Comparison of ENCODE assay signal across 10 cellular contexts in the genomic region with DNA sequence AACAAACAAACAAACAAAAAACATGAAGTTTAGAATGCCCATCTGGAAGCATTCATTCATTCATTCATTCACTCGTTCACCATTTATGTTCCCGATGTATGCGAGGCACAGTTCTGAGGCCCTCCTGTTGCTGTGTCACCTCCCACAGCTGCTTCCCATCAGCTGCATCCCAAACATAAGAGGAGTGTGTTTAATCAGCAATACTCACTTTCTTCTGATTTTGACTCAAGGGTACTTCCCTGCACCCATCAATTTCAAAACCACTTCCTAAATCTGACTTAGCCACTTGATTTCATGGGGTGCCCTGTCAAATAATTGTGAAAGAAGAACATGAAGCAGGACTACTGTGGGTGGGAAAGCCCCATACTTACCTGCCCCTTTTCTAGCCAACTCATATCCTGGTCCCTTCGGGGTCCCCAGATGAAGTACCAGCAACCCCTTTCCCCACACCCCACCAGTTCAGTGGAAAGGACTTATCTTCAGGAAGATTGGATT.
A peak's percentile ranks its signal among the peaks of the same experiment; 100 is the strongest.
DNase-seq lines count a peak whose midpoint lies in the region; ATAC-seq and TF ChIP-seq lines count a peak whose summit lies in the region.
"Had no signal": no experiment of that assay in that cellular context is flagged by ENCODE, and none has a peak within 500 bp of the region (broad histone marks: within the 10 kb centered on the region; RNA-seq: fewer than 3 reads in every experiment).

No MANE protein-coding gene starts in this region.

- no peaks in the 10 kb centered on the region for H3K9me2 ChIP-seq in PC-9 (ENCODE audit: insufficient read depth)

- TF ChIP-seq CTCF in natural killer cell (IDR thresholded peaks at IDR 0.05) (no peak), PC-9 (conservative IDR thresholded peaks at IDR 0.05) (no peak)

- ATAC-seq in GM21737 (IDR thresholded peaks at IDR 0.05; ENCODE audit: unreplicated experiment) (peak; percentile 33), HG03571 (IDR thresholded peaks at IDR 0.05; ENCODE audit: unreplicated experiment) (peak; percentile 37), natural killer cell (peak in 2 of 3 donors; percentile 13 to 20)

- H3K36me3 Mint-ChIP-seq in natural killer cell = no peaks in the 10 kb centered on the region

- CTCF ChIA-PET in PC-9 (lab: Charles Lee) = no interaction called here

- H3K9me3 ChIP-seq in PC-9 (ENCODE audit: insufficient read depth, low read depth) = no peaks in the 10 kb centered on the region; the same call in 1 of the 2 replicates

- no TSS peak for BruUV-seq in PC-9 (replicated peaks; lab: Mats Ljungman, UMichigan)

- H2AFZ ChIP-seq in PC-9 = no peak overlapping the region

- intact Hi-C loops in natural killer cell (cut with micrococcal nuclease) (no loop called here), PC-9 (cut with micrococcal nuclease; ENCODE audit: unreplicated experiment) (no loop called here)

- H3K4me2 ChIP-seq in PC-9 = no peak overlapping the region

- POLR2A ChIA-PET in PC-9 (lab: Charles Lee; ENCODE audit: unreplicated experiment) = no interaction called here

- H3K27me3 Mint-ChIP-seq in natural killer cell (ENCODE audit: low read depth in 2 of 2) = peaks cover 14 to 56% of the 10 kb centered on the region in 2 donors

- no peaks in the 10 kb centered on the region for H3K36me3 ChIP-seq in PC-9 (ENCODE audit: low read depth)

- H3K4me1 ChIP-seq in PC-9 (replicated peaks; ENCODE audit: insufficient read depth) = peaks cover 42% of the 10 kb centered on the region

- no peak overlapping the region for H3K4me3 Mint-ChIP-seq in natural killer cell

- H3K27me3 ChIP-seq in PC-9 (ENCODE audit: insufficient read depth, low read depth) = no peaks in the 10 kb centered on the region

- no peak overlapping the region for H3K27ac Mint-ChIP-seq in natural killer cell

- H3K4me3 ChIP-seq in PC-9 = no peak overlapping the region

- H3K27ac ChIP-seq in PC-9 = no peak overlapping the region
- H3K27ac ChIP-seq: epithelial cell of prostate had no signal

- peaks cover 0 to 5% of the 10 kb centered on the region in 2 donors for H3K4me1 Mint-ChIP-seq in natural killer cell

- no peaks in the 10 kb centered on the region for H4K20me1 ChIP-seq in PC-9 (ENCODE audit: insufficient read depth)

- peaks cover 21% of the 10 kb centered on the region; the same call in 1 of the 2 replicates for H3F3A ChIP-seq in PC-9 (ENCODE audit: insufficient read depth, low read depth)

- no peaks in the 10 kb centered on the region for H3K9me3 Mint-ChIP-seq in natural killer cell

- H3K79me2 ChIP-seq in PC-9 (ENCODE audit: low read depth) = no peaks in the 10 kb centered on the region

- peak; percentile 16 for DNase-seq in NK-92 treated with Interleukin-12 subunit alpha and Interleukin-12 subunit beta, amount 100 ng/mL, for 24 hours (lab: John Stamatoyannopoulos, UW)
- no peak for DNase-seq in NK-92 (lab: John Stamatoyannopoulos, UW; ENCODE audit: unreplicated experiment)
- DNase-seq in natural killer cell = no peak
- no peak for DNase-seq in UCSD-AML1 (lab: John Stamatoyannopoulos, UW; ENCODE audit: unreplicated experiment)
- no peak for DNase-seq in PC-9
- DNase-seq in SHP77 (lab: John Stamatoyannopoulos, UW) = no peak
- DNase-seq: NCI-H2081 had no signal
